Comparison of ENCODE assay signal across 7 cellular contexts in genomic region chr1:66931548-66932124, GRCh38. TPM values are rescaled to one million over a fixed set of nuclear protein-coding genes. Genes with fewer than 3 reads are reported as not detected.
DNase-seq lines count a peak whose midpoint lies in the region; ATAC-seq and TF ChIP-seq lines count a peak whose summit lies in the region.

No MANE protein-coding gene starts in this region.

- H3K4me3 ChIP-seq in foreskin fibroblast (ENCODE audit: low read depth in 1 of 2, low read length in 2 of 2) (peak overlapping the region; percentile 88 to 93), spleen (peak overlapping the region; percentile 17 to 84 (median 72))

- H3K4me1 Mint-ChIP-seq in T-cell: peaks cover 64 to 82% (median 68%) of the 10 kb centered on the region in 3 donors

- intact Hi-C loops in spleen (cut with DNase I; ENCODE audit: low total_unique reads): no loop called here

- H3K27me3 ChIP-seq in spleen (replicated peaks in 1 of 7): no peaks in the 10 kb centered on the region

- peak; percentile 28 for ATAC-seq in HG02884 (IDR thresholded peaks at IDR 0.05; ENCODE audit: unreplicated experiment)
- ATAC-seq in T-cell (replicated peaks in 1 of 4): no peak

- WGBS in spleen, 5 donors: 18 to 29% (median 23%) methylated on average over 6 of the region's 6 CpGs

- DNase-seq in T-cell: no peak
- DNase-seq in foreskin fibroblast: no peak
- DNase-seq in spleen: no peak
- DNase-seq in cerebellar cortex (ENCODE audit: low spot score): no peak
- no peak for DNase-seq in NCI-H1930 (lab: John Stamatoyannopoulos, UW)
- DNase-seq in activated CD4-positive, alpha-beta T cell treated with anti-CD3 and anti-CD28 coated beads for 48 hours: no peak

- no peak for TF ChIP-seq POLR2A in spleen (IDR thresholded peaks at IDR 0.05)

- no peaks in the 10 kb centered on the region for H3K36me3 ChIP-seq in spleen

- H3K4me1 ChIP-seq in spleen: peaks cover 25 to 93% (median 78%) of the 10 kb centered on the region in 6 donors

- CTCF ChIA-PET in T-cell (lab: Charles Lee): interaction anchor here (0.6 to 1.1 kb wide), 3 partner anchors 12 to 29 kb away, joined by 3 to 5 read pairs (median 3); no protein-coding TSS in a partner anchor

- no peaks in the 10 kb centered on the region for H3K27me3 Mint-ChIP-seq in T-cell

- H3K27ac ChIP-seq in spleen: peak overlapping the region in 7 of 8 donors; percentile 95 to 99 (median 98)

- H3K36me3 Mint-ChIP-seq in T-cell: no peaks in the 10 kb centered on the region

- peak overlapping the region; percentile 84 for H3K27ac Mint-ChIP-seq in T-cell

- no peak for TF ChIP-seq CTCF in foreskin fibroblast (IDR thresholded peaks at IDR 0.05; ENCODE audit: low read depth, low read length)
- TF ChIP-seq CTCF in spleen (IDR thresholded peaks at IDR 0.05 in 8 of 11, conservative IDR thresholded peaks at IDR 0.05 in 3 of 11): no peak

- H3K9me3 ChIP-seq in spleen: no peaks in the 10 kb centered on the region

- H3K9me3 Mint-ChIP-seq in T-cell: no peaks in the 10 kb centered on the region

- peak overlapping the region; percentile 81 to 92 (median 87) for H3K4me3 Mint-ChIP-seq in T-cell

- POLR2A ChIA-PET in T-cell (lab: Charles Lee): interaction anchor here (0.6 to 0.7 kb wide), 3 partner anchors 24 to 294 kb away, joined by 3 read pairs; no protein-coding TSS in a partner anchor

RNA-seq across cellular contexts. Expression of gene MIER1, which starts 6.8 kb away (rescaled TPM):
- total RNA-seq in T-cell (10 to 100 TPM; 55.3 to 77.1 (median 58.1) TPM), spleen (10 to 100 TPM; 42.2 to 55.8 (median 46.5) TPM)
- polyA plus RNA-seq in spleen: 10 to 100 TPM; 10.3 to 15.7 (median 12.5) TPM

RNA-seq across cellular contexts. Expression of gene DNAI4, which starts 7.0 kb away (rescaled TPM):
- total RNA-seq in T-cell: 10 to 100 TPM in 1 of 5 donors, 1 to 10 TPM in 4; 5.6 to 11.7 (median 7.7) TPM
- 1 to 10 TPM; 2.3 to 8.1 (median 6.0) TPM for total RNA-seq in spleen
- 1 to 10 TPM in 1 of 3 donors, under 1 TPM in 2; 0.78 to 1.6 (median 0.99) TPM for polyA plus RNA-seq in spleen
